3 cellular contexts compared by ENCODE assay signal in the genomic region with DNA sequence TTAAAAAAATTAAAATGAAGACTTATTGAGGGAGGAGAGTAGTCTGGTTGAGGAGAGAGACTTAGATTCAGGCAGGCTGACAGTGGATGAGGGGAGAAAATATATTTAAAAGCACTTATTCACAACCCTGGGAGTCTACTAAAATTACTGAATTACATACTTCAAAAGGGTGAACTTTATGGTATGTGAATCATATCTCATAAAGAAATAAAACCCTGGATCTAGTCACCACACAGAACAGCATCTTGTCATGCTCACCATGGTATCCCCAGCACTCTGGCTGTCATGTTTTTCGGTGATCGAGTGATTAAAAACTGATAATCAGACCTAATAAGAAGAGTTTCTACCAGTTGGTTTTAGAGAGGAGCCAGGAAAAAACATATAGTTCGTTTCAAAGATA.
TF ChIP-seq lines count a peak whose summit lies in the region.

No MANE protein-coding gene starts in this region.

TF ChIP-seq in SK-N-SH, 30 proteins besides CTCF, POLR2A, EP300 and RAD21:
- no peak for TF ChIP-seq RFX5 (IDR thresholded peaks at IDR 0.05; ENCODE audit: low read length)
- no peak; the same call in 1 of the 2 replicates for TF ChIP-seq POLR2AphosphoS5 (IDR thresholded peaks at IDR 0.05; ENCODE audit: low read depth, low read length)
- no peak for TF ChIP-seq EZH2phosphoT487 (IDR thresholded peaks at IDR 0.05; ENCODE audit: borderline replicate concordance, low read depth)
- no peak for TF ChIP-seq ELF1 (IDR thresholded peaks at IDR 0.05)
- TF ChIP-seq, protein P1, sequence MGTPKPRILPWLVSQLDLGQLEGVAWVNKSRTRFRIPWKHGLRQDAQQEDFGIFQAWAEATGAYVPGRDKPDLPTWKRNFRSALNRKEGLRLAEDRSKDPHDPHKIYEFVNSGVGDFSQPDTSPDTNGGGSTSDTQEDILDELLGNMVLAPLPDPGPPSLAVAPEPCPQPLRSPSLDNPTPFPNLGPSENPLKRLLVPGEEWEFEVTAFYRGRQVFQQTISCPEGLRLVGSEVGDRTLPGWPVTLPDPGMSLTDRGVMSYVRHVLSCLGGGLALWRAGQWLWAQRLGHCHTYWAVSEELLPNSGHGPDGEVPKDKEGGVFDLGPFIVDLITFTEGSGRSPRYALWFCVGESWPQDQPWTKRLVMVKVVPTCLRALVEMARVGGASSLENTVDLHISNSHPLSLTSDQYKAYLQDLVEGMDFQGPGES (IDR thresholded peaks at IDR 0.05; ENCODE audit: low read depth, low read length), result no peak
- TF ChIP-seq JUND (IDR thresholded peaks at IDR 0.05), result no peak
- TF ChIP-seq RCOR1 (IDR thresholded peaks at IDR 0.05; ENCODE audit: low read length), result no peak
- no peak for TF ChIP-seq GABPA (IDR thresholded peaks at IDR 0.05; ENCODE audit: low read depth)
- TF ChIP-seq TCF12 (IDR thresholded peaks at IDR 0.05), result no peak
- TF ChIP-seq MEF2A (IDR thresholded peaks at IDR 0.05; ENCODE audit: borderline replicate concordance, low read depth), result no peak
- TF ChIP-seq FOXJ3 (CRISPR knock-in tag; IDR thresholded peaks at IDR 0.05), result no peak
- TF ChIP-seq MXI1 (IDR thresholded peaks at IDR 0.05; ENCODE audit: low read depth, low read length), result no peak
- TF ChIP-seq, protein P2, sequence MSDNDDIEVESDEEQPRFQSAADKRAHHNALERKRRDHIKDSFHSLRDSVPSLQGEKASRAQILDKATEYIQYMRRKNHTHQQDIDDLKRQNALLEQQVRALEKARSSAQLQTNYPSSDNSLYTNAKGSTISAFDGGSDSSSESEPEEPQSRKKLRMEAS (IDR thresholded peaks at IDR 0.05; ENCODE audit: low read depth), result no peak
- TF ChIP-seq SMC3 (IDR thresholded peaks at IDR 0.05; ENCODE audit: low read depth, low read length), result no peak

TF ChIP-seq in SK-N-SH treated with all-trans-retinoic acid at 6 μM for 48 hours, 23 proteins besides CTCF, POLR2A, EP300 and RAD21:
- no peak for TF ChIP-seq ARNTL (CRISPR knock-in tag; IDR thresholded peaks at IDR 0.05; ENCODE audit: borderline replicate concordance, low read depth)
- no peak for TF ChIP-seq CSDC2 (CRISPR knock-in tag; IDR thresholded peaks at IDR 0.05)
- TF ChIP-seq, protein P3, sequence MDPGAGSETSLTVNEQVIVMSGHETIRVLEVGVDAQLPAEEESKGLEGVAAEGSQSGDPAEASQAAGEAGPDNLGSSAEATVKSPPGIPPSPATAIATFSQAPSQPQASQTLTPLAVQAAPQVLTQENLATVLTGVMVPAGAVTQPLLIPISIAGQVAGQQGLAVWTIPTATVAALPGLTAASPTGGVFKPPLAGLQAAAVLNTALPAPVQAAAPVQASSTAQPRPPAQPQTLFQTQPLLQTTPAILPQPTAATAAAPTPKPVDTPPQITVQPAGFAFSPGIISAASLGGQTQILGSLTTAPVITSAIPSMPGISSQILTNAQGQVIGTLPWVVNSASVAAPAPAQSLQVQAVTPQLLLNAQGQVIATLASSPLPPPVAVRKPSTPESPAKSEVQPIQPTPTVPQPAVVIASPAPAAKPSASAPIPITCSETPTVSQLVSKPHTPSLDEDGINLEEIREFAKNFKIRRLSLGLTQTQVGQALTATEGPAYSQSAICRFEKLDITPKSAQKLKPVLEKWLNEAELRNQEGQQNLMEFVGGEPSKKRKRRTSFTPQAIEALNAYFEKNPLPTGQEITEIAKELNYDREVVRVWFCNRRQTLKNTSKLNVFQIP (CRISPR knock-in tag; IDR thresholded peaks at IDR 0.05; ENCODE audit: borderline replicate concordance, low read depth), result no peak
- TF ChIP-seq ZFP30 (CRISPR knock-in tag; IDR thresholded peaks at IDR 0.05), result no peak
- TF ChIP-seq ZNF8 (CRISPR knock-in tag; IDR thresholded peaks at IDR 0.05), result no peak
- no peak for TF ChIP-seq ZFP3 (CRISPR knock-in tag; IDR thresholded peaks at IDR 0.05)
- no peak for TF ChIP-seq ZC3H10 (CRISPR knock-in tag; IDR thresholded peaks at IDR 0.05)
- TF ChIP-seq ZNF565 (CRISPR knock-in tag; conservative IDR thresholded peaks at IDR 0.05; ENCODE audit: low read depth), result no peak
- no peak for TF ChIP-seq BACH2 (CRISPR knock-in tag; IDR thresholded peaks at IDR 0.05; ENCODE audit: borderline replicate concordance)
- TF ChIP-seq, protein P4, sequence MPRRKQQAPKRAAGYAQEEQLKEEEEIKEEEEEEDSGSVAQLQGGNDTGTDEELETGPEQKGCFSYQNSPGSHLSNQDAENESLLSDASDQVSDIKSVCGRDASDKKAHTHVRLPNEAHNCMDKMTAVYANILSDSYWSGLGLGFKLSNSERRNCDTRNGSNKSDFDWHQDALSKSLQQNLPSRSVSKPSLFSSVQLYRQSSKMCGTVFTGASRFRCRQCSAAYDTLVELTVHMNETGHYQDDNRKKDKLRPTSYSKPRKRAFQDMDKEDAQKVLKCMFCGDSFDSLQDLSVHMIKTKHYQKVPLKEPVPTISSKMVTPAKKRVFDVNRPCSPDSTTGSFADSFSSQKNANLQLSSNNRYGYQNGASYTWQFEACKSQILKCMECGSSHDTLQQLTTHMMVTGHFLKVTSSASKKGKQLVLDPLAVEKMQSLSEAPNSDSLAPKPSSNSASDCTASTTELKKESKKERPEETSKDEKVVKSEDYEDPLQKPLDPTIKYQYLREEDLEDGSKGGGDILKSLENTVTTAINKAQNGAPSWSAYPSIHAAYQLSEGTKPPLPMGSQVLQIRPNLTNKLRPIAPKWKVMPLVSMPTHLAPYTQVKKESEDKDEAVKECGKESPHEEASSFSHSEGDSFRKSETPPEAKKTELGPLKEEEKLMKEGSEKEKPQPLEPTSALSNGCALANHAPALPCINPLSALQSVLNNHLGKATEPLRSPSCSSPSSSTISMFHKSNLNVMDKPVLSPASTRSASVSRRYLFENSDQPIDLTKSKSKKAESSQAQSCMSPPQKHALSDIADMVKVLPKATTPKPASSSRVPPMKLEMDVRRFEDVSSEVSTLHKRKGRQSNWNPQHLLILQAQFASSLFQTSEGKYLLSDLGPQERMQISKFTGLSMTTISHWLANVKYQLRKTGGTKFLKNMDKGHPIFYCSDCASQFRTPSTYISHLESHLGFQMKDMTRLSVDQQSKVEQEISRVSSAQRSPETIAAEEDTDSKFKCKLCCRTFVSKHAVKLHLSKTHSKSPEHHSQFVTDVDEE (CRISPR knock-in tag; IDR thresholded peaks at IDR 0.05), result no peak
- TF ChIP-seq TOX (CRISPR knock-in tag; IDR thresholded peaks at IDR 0.05; ENCODE audit: borderline replicate concordance), result no peak
- TF ChIP-seq RARB (CRISPR knock-in tag; IDR thresholded peaks at IDR 0.05), result no peak
- TF ChIP-seq OSR1 (CRISPR knock-in tag; IDR thresholded peaks at IDR 0.05), result no peak

TF ChIP-seq in endothelial cell of umbilical vein, 7 proteins besides CTCF, POLR2A, EP300 and RAD21:
- TF ChIP-seq EZH2 (IDR thresholded peaks at IDR 0.05; ENCODE audit: borderline replicate concordance, low read depth, low read length, severe bottlenecking) (no peak), JUN (IDR thresholded peaks at IDR 0.05; ENCODE audit: borderline replicate concordance, insufficient read depth, insufficient read length, low read depth) (no peak), POLR2AphosphoS5 (IDR thresholded peaks at IDR 0.05; ENCODE audit: insufficient read depth, low read depth, low read length) (no peak), FOS (IDR thresholded peaks at IDR 0.05; ENCODE audit: borderline replicate concordance, insufficient read depth, low read length) (no peak), GATA2 (IDR thresholded peaks at IDR 0.05; ENCODE audit: insufficient read depth, insufficient read length, low read depth, low read length) (no peak), MYC (IDR thresholded peaks at IDR 0.05; ENCODE audit: low read depth, low read length) (no peak)
- TF ChIP-seq, protein P2 (IDR thresholded peaks at IDR 0.05; ENCODE audit: insufficient read depth, insufficient read length), result no peak
